Comparison of ENCODE assay signal across 22 cellular contexts in genomic region chr1:110055493-110056283, GRCh38. TPM values are rescaled to one million over a fixed set of nuclear protein-coding genes. Genes with fewer than 3 reads are reported as not detected.
DNase-seq lines count a peak whose midpoint lies in the region; ATAC-seq and TF ChIP-seq lines count a peak whose summit lies in the region.
"Had no signal": no experiment of that assay in that cellular context is flagged by ENCODE, and none has a peak within 500 bp of the region (broad histone marks: within the 10 kb centered on the region; RNA-seq: fewer than 3 reads in every experiment).

No MANE protein-coding gene starts in this region.

- H3K27ac ChIP-seq in sigmoid colon (peak overlapping the region in 3 of 4 donors; percentile 37 to 51 (median 43)), right cardiac atrium (ENCODE audit: low read length) (no peak overlapping the region), Peyer's patch (peak overlapping the region in 2 of 4 donors; percentile 63 to 75)
- H3K27ac ChIP-seq: coronary artery, hepatocyte, HL-60, neutrophil, right lobe of liver had no signal

- H3K4me3 ChIP-seq in fibroblast of pulmonary artery (replicated peaks; ENCODE audit: low read depth, low read length) (no peak overlapping the region), sigmoid colon (no peak overlapping the region), right cardiac atrium (ENCODE audit: low read length) (no peak overlapping the region), Peyer's patch (no peak overlapping the region)
- H3K4me3 ChIP-seq: coronary artery, hepatocyte, K562, right lobe of liver had no signal

- no peaks in the 10 kb centered on the region for H3K9me3 ChIP-seq in sigmoid colon
- no peaks in the 10 kb centered on the region for H3K9me3 ChIP-seq in right cardiac atrium (ENCODE audit: control insufficient read depth, low read length)
- H3K9me3 ChIP-seq in Peyer's patch: no peaks in the 10 kb centered on the region
- H3K9me3 ChIP-seq: neutrophil, right lobe of liver had no signal

- H3K4me1 ChIP-seq in sigmoid colon: peaks cover 0 to 29% (median 18%) of the 10 kb centered on the region in 4 donors
- H3K4me1 ChIP-seq in right cardiac atrium (ENCODE audit: control insufficient read depth, insufficient read depth, low read length): no peaks in the 10 kb centered on the region
- H3K4me1 ChIP-seq in Peyer's patch: peaks cover 0 to 27% (median 5%) of the 10 kb centered on the region in 4 donors
- H3K4me1 ChIP-seq: right lobe of liver had no signal

- H3K36me3 ChIP-seq in sigmoid colon (peaks cover 13 to 83% (median 40%) of the 10 kb centered on the region in 4 donors), Peyer's patch (peaks cover 0 to 86% (median 0%) of the 10 kb centered on the region in 3 donors)

- intact Hi-C loops in sigmoid colon (cut with DNase I) (no loop called here), right cardiac atrium (cut with DNase I) (loop anchor here in 1 of 4 donors (10.0 kb wide), 1 partner anchor 49 kb away; no protein-coding TSS in a partner anchor)

- ATAC-seq in SK-N-SH treated with all-trans-retinoic acid at 6 μM for 48 hours (peak; percentile 34), right cardiac atrium (no peak)
- ATAC-seq: K562, right lobe of liver had no signal

- no peak for TF ChIP-seq POLR2A in sigmoid colon (IDR thresholded peaks at IDR 0.05)
- TF ChIP-seq POLR2A in Peyer's patch (IDR thresholded peaks at IDR 0.05): no peak

- 42 to 77% methylated on average over 5 of the region's 5 CpGs for WGBS in sigmoid colon, 2 donors
- WGBS in right cardiac atrium: 88% methylated on average over 5 of the region's 5 CpGs

- DNase-seq in EL (peak; percentile 87), fibroblast of pulmonary artery (ENCODE audit: low read depth) (peak; percentile 33), sigmoid colon (no peak), right cardiac atrium (no peak), SW 1271 (lab: John Stamatoyannopoulos, UW) (no peak), Peyer's patch (no peak)
- DNase-seq: activated gamma-delta T cell, GOT3, NCI-H1048, NCI-H2081, NCI-H524 treated with DMSO at 0.1 percent for 48 hours, right lobe of liver had no signal

- no peak for TF ChIP-seq EP300 in sigmoid colon (IDR thresholded peaks at IDR 0.05)

- TF ChIP-seq CTCF in fibroblast of pulmonary artery (IDR thresholded peaks at IDR 0.05; ENCODE audit: low read length, missing control alignments) (no peak), sigmoid colon (IDR thresholded peaks at IDR 0.05) (no peak), Peyer's patch (IDR thresholded peaks at IDR 0.05) (no peak)

- H3K27me3 ChIP-seq in sigmoid colon: no peaks in the 10 kb centered on the region
- H3K27me3 ChIP-seq in right cardiac atrium (ENCODE audit: control insufficient read depth, insufficient read depth): no peaks in the 10 kb centered on the region
- no peaks in the 10 kb centered on the region for H3K27me3 ChIP-seq in Peyer's patch
- H3K27me3 ChIP-seq: hepatocyte, neutrophil, right lobe of liver had no signal

TF ChIP-seq in SK-N-SH treated with all-trans-retinoic acid at 6 μM for 48 hours, 23 proteins besides CTCF, POLR2A, EP300 and RAD21:
- TF ChIP-seq ZFP3 (CRISPR knock-in tag; IDR thresholded peaks at IDR 0.05) (no peak), ISL1 (CRISPR knock-in tag; IDR thresholded peaks at IDR 0.05) (peak; percentile 67; the same call in 1 of the 2 replicates), CSDC2 (CRISPR knock-in tag; IDR thresholded peaks at IDR 0.05) (0 out of 2 replicates have a peak, but pooled peaks have one; percentile 17)

RNA-seq across cellular contexts. Expression of gene ALX3, which starts 14.8 kb away (rescaled TPM):
- total RNA-seq in sigmoid colon (not detected), right cardiac atrium (not detected), Peyer's patch (not detected)
- polyA plus RNA-seq in sigmoid colon (under 1 TPM in 1 of 3 donors, not detected in 2; 0.13 TPM), right cardiac atrium (0.07 TPM)
- total RNA-seq: aorta, epithelial cell of proximal tubule, K562, mononuclear cell, right lobe of liver, subcutaneous adipose tissue had no signal
- polyA plus RNA-seq: aorta, K562 had no signal

RNA-seq across cellular contexts. Expression of gene STRIP1, which starts 21.3 kb away (rescaled TPM):
- total RNA-seq in sigmoid colon: 10 to 100 TPM; 32.8 to 47.8 (median 36.1) TPM
- 10 to 100 TPM in 1 of 3 donors, 1 to 10 TPM in 2; 7.9 to 24.8 (median 9.6) TPM for polyA plus RNA-seq in sigmoid colon
- total RNA-seq in right cardiac atrium: 10 to 100 TPM; 17.9 to 20.5 (median 18.8) TPM
- 10.8 TPM for polyA plus RNA-seq in right cardiac atrium
- total RNA-seq in Peyer's patch: 100 to 1,000 TPM in 2 of 4 donors, 10 to 100 TPM in 2; 25.6 to 117 (median 95.1) TPM

RNA-seq across cellular contexts. Expression of gene UBL4B, which starts 56.6 kb away (rescaled TPM):
- total RNA-seq in sigmoid colon: under 1 TPM in 1 of 4 donors, not detected in 3; 0.33 TPM
- polyA plus RNA-seq in sigmoid colon: under 1 TPM in 1 of 3 donors, not detected in 2; 0.06 TPM
- total RNA-seq in right cardiac atrium: not detected
- not detected for polyA plus RNA-seq in right cardiac atrium
- not detected for total RNA-seq in Peyer's patch
- total RNA-seq: aorta, epithelial cell of proximal tubule, hepatocyte, K562, mononuclear cell, right lobe of liver had no signal
- polyA plus RNA-seq: aorta, hepatocyte, K562 had no signal

Comparison
In these comparisons a context has a peak if more than half of its experiments do, and no peak if none do; other contexts are left out.
1. DNase-seq: peak in EL (single experiment) and fibroblast of pulmonary artery (single experiment); none in sigmoid colon (single experiment), right cardiac atrium (0 of 3), SW 1271 (0 of 2) and Peyer's patch (0 of 3).